Comparison of ENCODE assay signal across 18 cellular contexts in the genomic region with DNA sequence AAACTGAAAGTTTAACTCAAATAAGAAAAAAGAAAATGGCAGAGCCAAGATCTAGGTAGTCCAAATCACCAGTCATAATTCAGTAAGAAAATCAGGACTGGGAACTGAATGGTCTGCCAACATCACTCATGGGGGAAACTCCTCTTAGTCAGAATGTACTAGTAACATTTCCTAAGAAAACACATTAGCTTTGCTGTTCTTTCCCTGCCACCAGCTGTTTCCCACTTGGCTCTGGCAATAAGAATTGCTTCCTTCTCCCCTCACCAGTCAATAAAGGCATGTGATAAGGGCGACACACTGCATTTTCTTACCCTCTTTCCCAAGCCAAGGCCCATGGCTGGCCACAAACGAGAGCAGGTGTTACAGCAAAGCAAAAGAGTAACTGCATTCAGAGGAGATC. TPM values are rescaled to one million over a fixed set of nuclear protein-coding genes. Genes with fewer than 3 reads are reported as not detected.
A peak's percentile ranks its signal among the peaks of the same experiment; 100 is the strongest.
DNase-seq lines count a peak whose midpoint lies in the region; ATAC-seq and TF ChIP-seq lines count a peak whose summit lies in the region.
"Had no signal": no experiment of that assay in that cellular context is flagged by ENCODE, and none has a peak within 500 bp of the region (broad histone marks: within the 10 kb centered on the region; RNA-seq: fewer than 3 reads in every experiment).

No MANE protein-coding gene starts in this region.

- H3K36me3 ChIP-seq in BE2C (peaks cover 29% of the 10 kb centered on the region), esophagus squamous epithelium (peaks cover 0 to 80% (median 9%) of the 10 kb centered on the region in 3 donors)

- intact Hi-C loops in esophagus squamous epithelium (cut with DNase I) = no loop called here

- no peak overlapping the region for H3K4me3 ChIP-seq in BE2C (ENCODE audit: low read depth, low read length)
- H3K4me3 ChIP-seq in esophagus squamous epithelium = no peak overlapping the region
- H3K4me3 ChIP-seq: mucosa of descending colon had no signal

- peak; percentile 40 for DNase-seq in Daoy (ENCODE audit: low read depth)
- DNase-seq in amniotic epithelial cell (ENCODE audit: low read depth) = peak; percentile 14
- DNase-seq in fibroblast of the conjunctiva (ENCODE audit: low read depth) = peak; percentile 18
- DNase-seq in lung microvascular endothelial cell (ENCODE audit: low read depth in 2 of 2) = peak; percentile 89 to 98
- DNase-seq in BE2C = no peak
- no peak for DNase-seq in esophagus squamous epithelium (lab: John Stamatoyannopoulos, UW)
- no peak for DNase-seq in NCI-H2227 (lab: John Stamatoyannopoulos, UW; ENCODE audit: unreplicated experiment)
- DNase-seq in stimulated activated naive CD8-positive, alpha-beta T cell treated with anti-CD3 and anti-CD28 coated beads, Interleukin-15, amount 100 ng/mL, for 72 hours = no peak
- DNase-seq: activated T-cell treated with anti-CD3 and anti-CD28 coated beads, Interleukin-2, amount 50 U/mL, for 72 hours; CD8-positive, alpha-beta T cell; DMS79 treated with DMSO at 0.1 percent for 48 hours; H9; hippocampal formation; NCI-H1417 treated with DMSO at 0.1 percent for 48 hours; NCI-H446; stimulated activated CD4-positive, alpha-beta T cell treated with anti-CD3 and anti-CD28 coated beads, Interleukin-4, amount 100 ng/mL, for 24 hours had no signal

- TF ChIP-seq POLR2A in esophagus squamous epithelium (IDR thresholded peaks at IDR 0.05) = no peak

- H3K4me3 Mint-ChIP-seq in stimulated activated naive CD8-positive, alpha-beta T cell treated with anti-CD3 and anti-CD28 coated beads, Interleukin-15, amount 100 ng/mL, for 72 hours = no peak overlapping the region
- H3K4me3 Mint-ChIP-seq: activated CD8-positive, alpha-beta T cell treated with anti-CD3 and anti-CD28 coated beads, Interleukin-2, amount 10 ng/mL, durations not matched to agents 7 days and 5 days; activated T-cell treated with anti-CD3 and anti-CD28 coated beads, Interleukin-2, amount 50 U/mL, for 72 hours; CD8-positive, alpha-beta T cell; H9 had no signal

- no peaks in the 10 kb centered on the region for H3K27me3 Mint-ChIP-seq in stimulated activated naive CD8-positive, alpha-beta T cell treated with anti-CD3 and anti-CD28 coated beads, Interleukin-15, amount 100 ng/mL, for 72 hours

- H3K4me1 ChIP-seq in BE2C (no peaks in the 10 kb centered on the region), esophagus squamous epithelium (peaks cover 0 to 4% (median 0%) of the 10 kb centered on the region in 3 donors)

- no peak for ATAC-seq in stimulated activated naive CD8-positive, alpha-beta T cell treated with anti-CD3 and anti-CD28 coated beads, Interleukin-15, amount 100 ng/mL, for 72 hours
- ATAC-seq: CD8-positive, alpha-beta T cell had no signal

- no peak for TF ChIP-seq CTCF in BE2C (IDR thresholded peaks at IDR 0.05; ENCODE audit: low read depth, low read length)
- TF ChIP-seq CTCF in esophagus squamous epithelium (IDR thresholded peaks at IDR 0.05) = no peak

- WGBS in esophagus squamous epithelium, 2 donors = 60 to 85% methylated on average over 2 of the region's 2 CpGs

- no peaks in the 10 kb centered on the region for H3K9me3 Mint-ChIP-seq in stimulated activated naive CD8-positive, alpha-beta T cell treated with anti-CD3 and anti-CD28 coated beads, Interleukin-15, amount 100 ng/mL, for 72 hours
- H3K9me3 Mint-ChIP-seq: activated T-cell treated with anti-CD3 and anti-CD28 coated beads, Interleukin-2, amount 50 U/mL, for 72 hours; CD8-positive, alpha-beta T cell; H9 had no signal

- H3K27me3 ChIP-seq in BE2C (no peaks in the 10 kb centered on the region), esophagus squamous epithelium (no peaks in the 10 kb centered on the region)

- H3K27ac Mint-ChIP-seq in stimulated activated naive CD8-positive, alpha-beta T cell treated with anti-CD3 and anti-CD28 coated beads, Interleukin-15, amount 100 ng/mL, for 72 hours = no peak overlapping the region
- H3K27ac Mint-ChIP-seq: activated CD8-positive, alpha-beta T cell treated with anti-CD3 and anti-CD28 coated beads, Interleukin-2, amount 10 ng/mL, durations not matched to agents 7 days and 5 days; CD8-positive, alpha-beta T cell; H9 had no signal

- H3K9me3 ChIP-seq in BE2C (no peaks in the 10 kb centered on the region), esophagus squamous epithelium (no peaks in the 10 kb centered on the region)
- H3K9me3 ChIP-seq: mucosa of descending colon had no signal

- no peaks in the 10 kb centered on the region for H3K4me1 Mint-ChIP-seq in stimulated activated naive CD8-positive, alpha-beta T cell treated with anti-CD3 and anti-CD28 coated beads, Interleukin-15, amount 100 ng/mL, for 72 hours
- H3K4me1 Mint-ChIP-seq: H9 had no signal

- no peak overlapping the region for H3K27ac ChIP-seq in esophagus squamous epithelium

RNA-seq across cellular contexts. Expression of a gene that starts 46.1 kb away (rescaled TPM):
- total RNA-seq in Daoy (2014; rRNA removed; shearing (Covaris generic)) = 38.2 and 44.7 TPM in 2 replicates
- total RNA-seq in lung microvascular endothelial cell (28.1 and 30.4 TPM in 2 replicates), esophagus squamous epithelium (10 to 100 TPM; 15.4 to 27.3 (median 24.0) TPM)
- 33.0 TPM for polyA plus RNA-seq in BE2C (2012; ENCODE audit: insufficient read depth, insufficient read length, low read depth)

Comparison
In these comparisons a context has a peak if more than half of its experiments do, and no peak if none do; other contexts are left out.
1. DNase-seq: peak in Daoy (single experiment), amniotic epithelial cell (single experiment), fibroblast of the conjunctiva (single experiment) and lung microvascular endothelial cell (2 of 2); none in BE2C (single experiment), esophagus squamous epithelium (single experiment), NCI-H2227 (single experiment) and stimulated activated naive CD8-positive, alpha-beta T cell treated with anti-CD3 and anti-CD28 coated beads, Interleukin-15, amount 100 ng/mL, for 72 hours (0 of 2).